8 cellular contexts compared by ENCODE assay signal in genomic region chr14:91996951-91997371, GRCh38. TPM values are rescaled to one million over a fixed set of nuclear protein-coding genes. Genes with fewer than 3 reads are reported as not detected.
DNase-seq lines count a peak whose midpoint lies in the region; ATAC-seq and TF ChIP-seq lines count a peak whose summit lies in the region.

No MANE protein-coding gene starts in this region.

- peak in 1 of 2 experiments; percentile 54; a peak in 1 of 4 replicates for TF ChIP-seq EP300 in SK-N-SH (IDR thresholded peaks at IDR 0.05; ENCODE audit: borderline replicate concordance in 1 of 2, low read depth in 1 of 2, low read length in 1 of 2)

- H3K79me1 ChIP-seq in neuronal stem cell (ENCODE audit: low read depth, low read length), result no peaks in the 10 kb centered on the region

- no peak overlapping the region for H2AK5ac ChIP-seq in neuronal stem cell (ENCODE audit: low read depth, low read length)

- DNase-seq in NCI-H2081 (lab: John Stamatoyannopoulos, UW) (peak; percentile 48 to 68), NCI-H2081 treated with DMSO at 0.1 percent for 48 hours (lab: John Stamatoyannopoulos, UW) (no peak), Kasumi-1 (lab: John Stamatoyannopoulos, UW) (peak; percentile 61 to 77), SK-N-SH (peak; percentile 19), fibroblast of mammary gland (ENCODE audit: low read depth) (peak; percentile 96), neuronal stem cell (ENCODE audit: low spot score) (peak; percentile 17), GOT3 (lab: John Stamatoyannopoulos, UW) (no peak)

- H2AFZ ChIP-seq in SK-N-SH (ENCODE audit: low read depth) (no peak overlapping the region), neuronal stem cell (ENCODE audit: low read length) (no peak overlapping the region)

- H3K4me2 ChIP-seq in SK-N-SH (peak overlapping the region; percentile 51; the same call in 1 of the 2 replicates), neuronal stem cell (ENCODE audit: insufficient read depth, low read length, poor library complexity, severe bottlenecking) (no peak overlapping the region)

- H3K9me3 ChIP-seq in SK-N-SH (no peaks in the 10 kb centered on the region), neuronal stem cell (replicated peaks in 1 of 2; ENCODE audit: control insufficient read depth in 2 of 2, insufficient read depth in 1 of 2, low read depth in 1 of 2, low read length in 2 of 2) (no peaks in the 10 kb centered on the region)

- H3K18ac ChIP-seq in neuronal stem cell (ENCODE audit: low read length), result no peak overlapping the region

- H3K4ac ChIP-seq in neuronal stem cell (ENCODE audit: low read length), result no peak overlapping the region

- H3K9ac ChIP-seq in SK-N-SH, result no peak overlapping the region
- H3K9ac ChIP-seq in neuronal stem cell (ENCODE audit: low read depth, low read length, poor library complexity), result no peak overlapping the region

- peaks cover 31% of the 10 kb centered on the region for H3F3A ChIP-seq in SK-N-SH (replicated peaks; ENCODE audit: insufficient read depth)

- H3K4me1 ChIP-seq in SK-N-SH (ENCODE audit: control insufficient read depth in 1 of 2, insufficient read depth in 2 of 2, low read depth in 1 of 2, low read length in 1 of 2) (peaks cover 2 to 9% of the 10 kb centered on the region in 2 experiments; a peak in 3 of 4 replicates), neuronal stem cell (ENCODE audit: control insufficient read depth in 2 of 2, insufficient read depth in 1 of 2, low read depth in 1 of 2, low read length in 2 of 2) (no peaks in the 10 kb centered on the region)

- POLR2A ChIA-PET in SK-N-SH (lab: Yijun Ruan, JAX), result no interaction called here

- H2BK120ac ChIP-seq in neuronal stem cell (ENCODE audit: low read depth, low read length), result no peak overlapping the region

- no peaks in the 10 kb centered on the region for H3K27me3 ChIP-seq in SK-N-SH (ENCODE audit: insufficient read depth)
- H3K27me3 ChIP-seq in neuronal stem cell (ENCODE audit: control insufficient read depth in 3 of 3, insufficient read depth in 3 of 3, low read depth in 1 of 3, low read length in 3 of 3), result no peaks in the 10 kb centered on the region

- no peak overlapping the region for H2BK15ac ChIP-seq in neuronal stem cell (ENCODE audit: low read length)

- no peak overlapping the region for H3K23ac ChIP-seq in neuronal stem cell (ENCODE audit: low read depth, low read length, poor library complexity)

- no peak overlapping the region for H3K14ac ChIP-seq in neuronal stem cell (ENCODE audit: low read length)

- peak; percentile 48 for TF ChIP-seq RAD21 in SK-N-SH (IDR thresholded peaks at IDR 0.05; ENCODE audit: low read length)

- H4K20me1 ChIP-seq in SK-N-SH (ENCODE audit: insufficient read depth), result no peaks in the 10 kb centered on the region

- H2BK5ac ChIP-seq in neuronal stem cell (ENCODE audit: low read length), result no peak overlapping the region

- H2BK12ac ChIP-seq in neuronal stem cell (ENCODE audit: low read length), result no peak overlapping the region

- H3K4me3 ChIP-seq in SK-N-SH (ENCODE audit: low read depth in 2 of 2, low read length in 1 of 2), result no peak overlapping the region
- H3K4me3 ChIP-seq in fibroblast of mammary gland (ENCODE audit: control insufficient read depth, low read depth, low read length), result no peak overlapping the region
- H3K4me3 ChIP-seq in neuronal stem cell (ENCODE audit: low read length in 2 of 2), result no peak overlapping the region

- peak; percentile 79 for TF ChIP-seq CTCF in SK-N-SH (IDR thresholded peaks at IDR 0.05)
- peak; percentile 75 for TF ChIP-seq CTCF in fibroblast of mammary gland (conservative IDR thresholded peaks at IDR 0.05; ENCODE audit: control insufficient read depth, insufficient read depth, low read depth, low read length)

- H3K9me2 ChIP-seq in SK-N-SH, result no peaks in the 10 kb centered on the region

- CTCF ChIA-PET in SK-N-SH (lab: Yijun Ruan, JAX), result interaction anchor here (0.8 to 1.7 kb wide), 18 partner anchors 9 to 169 kb away, joined by 3 to 11 read pairs (median 4); partner anchors contain the start of gene TRIP11

- H3K27ac ChIP-seq in SK-N-SH (ENCODE audit: low read depth in 2 of 2, low read length in 1 of 2) (peak overlapping the region; percentile 69 to 75; a peak in 3 of 4 replicates), neuronal stem cell (replicated peaks; ENCODE audit: low read length) (no peak overlapping the region)

- no peak overlapping the region for H4K91ac ChIP-seq in neuronal stem cell (ENCODE audit: low read depth, low read length, poor library complexity)

- peaks cover 49 to 56% of the 10 kb centered on the region in 2 experiments for H3K36me3 ChIP-seq in SK-N-SH (replicated peaks in 1 of 2; ENCODE audit: control insufficient read depth in 1 of 2, insufficient read depth in 2 of 2, low read length in 1 of 2)
- H3K36me3 ChIP-seq in neuronal stem cell (replicated peaks in 1 of 2; ENCODE audit: control insufficient read depth in 2 of 2, insufficient read depth in 2 of 2, low read length in 2 of 2), result peaks cover 2 to 89% of the 10 kb centered on the region in 2 donors

- WGBS in SK-N-SH (ENCODE audit: low lambda C conversion rate), result 14% methylated on average over 2 of the region's 2 CpGs
- no CpG with 5 or more reads among the region's 2 CpGs for WGBS in neuronal stem cell (ENCODE audit: extremely low coverage in 2 of 2, insufficient read length in 2 of 2, insufficient replicate concordance in 1 of 2), 2 donors

- no peak for ATAC-seq in GM18873 (IDR thresholded peaks at IDR 0.05; ENCODE audit: low FRiP score, unreplicated experiment)

- H3K79me2 ChIP-seq in SK-N-SH (ENCODE audit: insufficient read depth), result no peaks in the 10 kb centered on the region

- H4K8ac ChIP-seq in neuronal stem cell (ENCODE audit: low read depth, low read length), result no peak overlapping the region

TF ChIP-seq in SK-N-SH, 30 proteins besides CTCF, POLR2A, EP300 and RAD21 (continues in another document):
- TF ChIP-seq SIN3A (IDR thresholded peaks at IDR 0.05; ENCODE audit: borderline replicate concordance, low read depth, low read length) (0 out of 2 replicates have a peak, but pooled peaks have one; percentile 44), MAX (IDR thresholded peaks at IDR 0.05; ENCODE audit: low read depth) (no peak), ZBTB33 (IDR thresholded peaks at IDR 0.05; ENCODE audit: borderline replicate concordance, low read depth) (no peak), IRF3 (IDR thresholded peaks at IDR 0.05; ENCODE audit: low read depth, low read length) (no peak), TEAD4 (IDR thresholded peaks at IDR 0.05; ENCODE audit: borderline replicate concordance, insufficient read depth) (0 out of 2 replicates have a peak, but pooled peaks have one; percentile 54), NFIC (IDR thresholded peaks at IDR 0.05; ENCODE audit: borderline replicate concordance) (peak; percentile 68), JUND (IDR thresholded peaks at IDR 0.05) (peak; percentile 57), RFX5 (IDR thresholded peaks at IDR 0.05; ENCODE audit: low read length) (no peak), TCF12 (IDR thresholded peaks at IDR 0.05) (peak; percentile 92), USF1 (IDR thresholded peaks at IDR 0.05; ENCODE audit: borderline replicate concordance, low read depth) (no peak), MXI1 (IDR thresholded peaks at IDR 0.05; ENCODE audit: low read depth, low read length) (no peak), MEF2A (IDR thresholded peaks at IDR 0.05; ENCODE audit: borderline replicate concordance, low read depth) (no peak), CHD2 (IDR thresholded peaks at IDR 0.05; ENCODE audit: low read length, partially characterized antibody) (no peak), GABPA (IDR thresholded peaks at IDR 0.05; ENCODE audit: low read depth) (no peak), ELF1 (IDR thresholded peaks at IDR 0.05) (no peak)

RNA-seq across cellular contexts. Expression of gene TRIP11, which starts 42.9 kb away (rescaled TPM):
- 4.6 and 7.2 TPM in 2 replicates for polyA plus RNA-seq in SK-N-SH (2012; rRNA removed)
- polyA plus RNA-seq in SK-N-SH (2012; cell fraction: cytosol; rRNA removed), result 7.1 and 7.7 TPM in 2 replicates
- polyA plus RNA-seq in SK-N-SH (2012; cell fraction: nucleus; rRNA removed), result 2.8 and 5.8 TPM in 2 replicates
- 6.6 TPM for polyA plus RNA-seq in neuronal stem cell (2013, experiment 1 of 2)
- 7.0 TPM for polyA plus RNA-seq in neuronal stem cell (2013, experiment 2 of 2)

RNA-seq across cellular contexts. Expression of gene FBLN5, which starts 49.5 kb away (rescaled TPM):
- polyA plus RNA-seq in SK-N-SH (2012; rRNA removed), result 36.7 and 39.8 TPM in 2 replicates
- polyA plus RNA-seq in SK-N-SH (2012; cell fraction: cytosol; rRNA removed), result 39.8 and 41.0 TPM in 2 replicates
- polyA plus RNA-seq in SK-N-SH (2012; cell fraction: nucleus; rRNA removed), result 35.2 and 35.3 TPM in 2 replicates
- polyA plus RNA-seq in neuronal stem cell (2013, experiment 1 of 2), result 0.11 TPM
- 0.10 TPM for polyA plus RNA-seq in neuronal stem cell (2013, experiment 2 of 2)

Comparison
In these comparisons a context has a peak if more than half of its experiments do, and no peak if none do; other contexts are left out.
1. DNase-seq: peak in NCI-H2081 (2 of 2), Kasumi-1 (2 of 2), SK-N-SH (single experiment), fibroblast of mammary gland (single experiment) and neuronal stem cell (single experiment); none in NCI-H2081 treated with DMSO at 0.1 percent for 48 hours (single experiment) and GOT3 (single experiment).